ENCODE assay signal across 2 cellular contexts in genomic region chr17:43475494-43476089, GRCh38.
A peak's percentile ranks its signal among the peaks of the same experiment; 100 is the strongest.
TF ChIP-seq lines count a peak whose summit lies in the region.

No MANE protein-coding gene starts in this region.

TF ChIP-seq in liver, 16 proteins besides CTCF, POLR2A, EP300 and RAD21:
- TF ChIP-seq, protein P1, sequence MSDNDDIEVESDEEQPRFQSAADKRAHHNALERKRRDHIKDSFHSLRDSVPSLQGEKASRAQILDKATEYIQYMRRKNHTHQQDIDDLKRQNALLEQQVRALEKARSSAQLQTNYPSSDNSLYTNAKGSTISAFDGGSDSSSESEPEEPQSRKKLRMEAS (IDR thresholded peaks at IDR 0.05) = peak; percentile 66
- TF ChIP-seq RXRA (IDR thresholded peaks at IDR 0.05) (peak; percentile 76 to 82), HNF4A (conservative IDR thresholded peaks at IDR 0.05) (peak; percentile 72 to 78), FOXA1 (IDR thresholded peaks at IDR 0.05) (no peak), TAF1 (conservative IDR thresholded peaks at IDR 0.05) (no peak), NR2F2 (IDR thresholded peaks at IDR 0.05) (no peak), GABPA (IDR thresholded peaks at IDR 0.05 in 1 of 2, conservative IDR thresholded peaks at IDR 0.05 in 1 of 2) (peak in 1 of 2 donors; percentile 34), HNF4G (IDR thresholded peaks at IDR 0.05) (no peak), SP1 (IDR thresholded peaks at IDR 0.05) (peak; percentile 82), REST (IDR thresholded peaks at IDR 0.05) (peak; percentile 66), FOXA2 (IDR thresholded peaks at IDR 0.05) (no peak), JUND (IDR thresholded peaks at IDR 0.05) (peak in 1 of 2 donors; percentile 9), EGR1 (IDR thresholded peaks at IDR 0.05; ENCODE audit: low read depth in 2 of 2) (peak; percentile 23 to 40), ATF3 (IDR thresholded peaks at IDR 0.05) (no peak), YY1 (IDR thresholded peaks at IDR 0.05) (peak; percentile 89)
- TF ChIP-seq, protein P2, sequence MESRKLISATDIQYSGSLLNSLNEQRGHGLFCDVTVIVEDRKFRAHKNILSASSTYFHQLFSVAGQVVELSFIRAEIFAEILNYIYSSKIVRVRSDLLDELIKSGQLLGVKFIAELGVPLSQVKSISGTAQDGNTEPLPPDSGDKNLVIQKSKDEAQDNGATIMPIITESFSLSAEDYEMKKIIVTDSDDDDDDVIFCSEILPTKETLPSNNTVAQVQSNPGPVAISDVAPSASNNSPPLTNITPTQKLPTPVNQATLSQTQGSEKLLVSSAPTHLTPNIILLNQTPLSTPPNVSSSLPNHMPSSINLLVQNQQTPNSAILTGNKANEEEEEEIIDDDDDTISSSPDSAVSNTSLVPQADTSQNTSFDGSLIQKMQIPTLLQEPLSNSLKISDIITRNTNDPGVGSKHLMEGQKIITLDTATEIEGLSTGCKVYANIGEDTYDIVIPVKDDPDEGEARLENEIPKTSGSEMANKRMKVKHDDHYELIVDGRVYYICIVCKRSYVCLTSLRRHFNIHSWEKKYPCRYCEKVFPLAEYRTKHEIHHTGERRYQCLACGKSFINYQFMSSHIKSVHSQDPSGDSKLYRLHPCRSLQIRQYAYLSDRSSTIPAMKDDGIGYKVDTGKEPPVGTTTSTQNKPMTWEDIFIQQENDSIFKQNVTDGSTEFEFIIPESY (IDR thresholded peaks at IDR 0.05) = peak; percentile 44

TF ChIP-seq in WTC11, 78 proteins besides CTCF, POLR2A, EP300 and RAD21:
- TF ChIP-seq ZSCAN18 (CRISPR knock-in tag; IDR thresholded peaks at IDR 0.05) = no peak
- no peak for TF ChIP-seq JUN (CRISPR knock-in tag; IDR thresholded peaks at IDR 0.05)
- TF ChIP-seq, protein P1 (CRISPR knock-in tag; IDR thresholded peaks at IDR 0.05) = no peak
- TF ChIP-seq ZNF317 (CRISPR knock-in tag; IDR thresholded peaks at IDR 0.05; ENCODE audit: borderline replicate concordance, low read depth) = no peak
- TF ChIP-seq NFATC4 (CRISPR knock-in tag; IDR thresholded peaks at IDR 0.05) = no peak
- TF ChIP-seq, protein P3, sequence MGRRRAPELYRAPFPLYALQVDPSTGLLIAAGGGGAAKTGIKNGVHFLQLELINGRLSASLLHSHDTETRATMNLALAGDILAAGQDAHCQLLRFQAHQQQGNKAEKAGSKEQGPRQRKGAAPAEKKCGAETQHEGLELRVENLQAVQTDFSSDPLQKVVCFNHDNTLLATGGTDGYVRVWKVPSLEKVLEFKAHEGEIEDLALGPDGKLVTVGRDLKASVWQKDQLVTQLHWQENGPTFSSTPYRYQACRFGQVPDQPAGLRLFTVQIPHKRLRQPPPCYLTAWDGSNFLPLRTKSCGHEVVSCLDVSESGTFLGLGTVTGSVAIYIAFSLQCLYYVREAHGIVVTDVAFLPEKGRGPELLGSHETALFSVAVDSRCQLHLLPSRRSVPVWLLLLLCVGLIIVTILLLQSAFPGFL (CRISPR knock-in tag; IDR thresholded peaks at IDR 0.05; ENCODE audit: borderline replicate concordance) = no peak
- TF ChIP-seq FOXP1 (CRISPR knock-in tag; IDR thresholded peaks at IDR 0.05; ENCODE audit: borderline replicate concordance) = no peak
- TF ChIP-seq ERG (CRISPR knock-in tag; IDR thresholded peaks at IDR 0.05) = no peak
- TF ChIP-seq NFE2L1 (CRISPR knock-in tag; IDR thresholded peaks at IDR 0.05) = no peak
- TF ChIP-seq ZNF263 (CRISPR knock-in tag; IDR thresholded peaks at IDR 0.05; ENCODE audit: low read depth) = no peak
- no peak for TF ChIP-seq SMAD4 (CRISPR knock-in tag; IDR thresholded peaks at IDR 0.05)
- TF ChIP-seq, protein P4, sequence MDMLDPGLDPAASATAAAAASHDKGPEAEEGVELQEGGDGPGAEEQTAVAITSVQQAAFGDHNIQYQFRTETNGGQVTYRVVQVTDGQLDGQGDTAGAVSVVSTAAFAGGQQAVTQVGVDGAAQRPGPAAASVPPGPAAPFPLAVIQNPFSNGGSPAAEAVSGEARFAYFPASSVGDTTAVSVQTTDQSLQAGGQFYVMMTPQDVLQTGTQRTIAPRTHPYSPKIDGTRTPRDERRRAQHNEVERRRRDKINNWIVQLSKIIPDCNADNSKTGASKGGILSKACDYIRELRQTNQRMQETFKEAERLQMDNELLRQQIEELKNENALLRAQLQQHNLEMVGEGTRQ (CRISPR knock-in tag; IDR thresholded peaks at IDR 0.05) = no peak
- no peak for TF ChIP-seq TEAD1 (CRISPR knock-in tag; IDR thresholded peaks at IDR 0.05)
- no peak for TF ChIP-seq ZNF232 (CRISPR knock-in tag; IDR thresholded peaks at IDR 0.05)
- no peak for TF ChIP-seq MYBL2 (CRISPR knock-in tag; IDR thresholded peaks at IDR 0.05)
- no peak for TF ChIP-seq ZNF671 (CRISPR knock-in tag; IDR thresholded peaks at IDR 0.05)
